In genomic region chr12:94616217-94616729, GRCh38 we compare ENCODE assay signal across 9 cellular contexts. TPM values are rescaled to one million over a fixed set of nuclear protein-coding genes. Genes with fewer than 3 reads are reported as not detected.
A peak's percentile ranks its signal among the peaks of the same experiment; 100 is the strongest.
DNase-seq lines count a peak whose midpoint lies in the region; ATAC-seq and TF ChIP-seq lines count a peak whose summit lies in the region.
"Had no signal": no experiment of that assay in that cellular context is flagged by ENCODE, and none has a peak within 500 bp of the region (broad histone marks: within the 10 kb centered on the region; RNA-seq: fewer than 3 reads in every experiment).

No MANE protein-coding gene starts in this region.

- 68 to 69% methylated on average over 5 to 11 of the region's 11 CpGs for WGBS in esophagus squamous epithelium, 2 donors

- TF ChIP-seq POLR2A in esophagus squamous epithelium (IDR thresholded peaks at IDR 0.05) (no peak), vagina (IDR thresholded peaks at IDR 0.05) (no peak)

- peaks cover 9% of the 10 kb centered on the region for H3K4me1 Mint-ChIP-seq in activated CD4-positive, alpha-beta T cell treated with anti-CD3 and anti-CD28 coated beads for 36 hours

- no peak overlapping the region for H3K27ac Mint-ChIP-seq in activated CD4-positive, alpha-beta T cell treated with anti-CD3 and anti-CD28 coated beads for 36 hours

- H3K27me3 ChIP-seq in esophagus squamous epithelium (no peaks in the 10 kb centered on the region), vagina (no peaks in the 10 kb centered on the region)

- POLR2A ChIA-PET in activated CD4-positive, alpha-beta T cell treated with anti-CD3 and anti-CD28 coated beads for 36 hours (lab: Charles Lee) = no interaction called here

- TF ChIP-seq CTCF in esophagus squamous epithelium (IDR thresholded peaks at IDR 0.05) (no peak), vagina (IDR thresholded peaks at IDR 0.05) (no peak)

- peak overlapping the region in 3 of 4 donors; percentile 3 to 38 (median 18) for H3K4me3 ChIP-seq in esophagus squamous epithelium
- H3K4me3 ChIP-seq in vagina = no peak overlapping the region

- intact Hi-C loops in activated CD4-positive, alpha-beta T cell treated with anti-CD3 and anti-CD28 coated beads for 36 hours (cut with DNase I, micrococcal nuclease) = no loop called here
- intact Hi-C loops in esophagus squamous epithelium (cut with DNase I) = no loop called here
- intact Hi-C loops in vagina (cut with DNase I) = no loop called here

- ATAC-seq in activated CD4-positive, alpha-beta T cell treated with anti-CD3 and anti-CD28 coated beads for 36 hours = no peak
- ATAC-seq in GM21825 (IDR thresholded peaks at IDR 0.05; ENCODE audit: unreplicated experiment) = no peak

- H3K9me3 ChIP-seq in esophagus squamous epithelium = no peaks in the 10 kb centered on the region
- no peaks in the 10 kb centered on the region for H3K9me3 ChIP-seq in vagina

- no peaks in the 10 kb centered on the region for H3K9me3 Mint-ChIP-seq in activated CD4-positive, alpha-beta T cell treated with anti-CD3 and anti-CD28 coated beads for 36 hours (ENCODE audit: low read depth)

- peak; percentile 10 for DNase-seq in activated CD4-positive, alpha-beta T cell treated with anti-CD3 and anti-CD28 coated beads for 36 hours
- no peak for DNase-seq in activated CD4-positive, alpha-beta T cell treated with anti-CD3 and anti-CD28 coated beads for 48 hours
- DNase-seq in esophagus squamous epithelium (lab: John Stamatoyannopoulos, UW) = no peak
- DNase-seq in mucosa of gallbladder (ENCODE audit: low spot score) = peak; percentile 22
- no peak for DNase-seq in vagina (ENCODE audit: extremely low spot score in 2 of 2)
- no peak for DNase-seq in NCI-H510A (lab: John Stamatoyannopoulos, UW)
- no peak for DNase-seq in NCI-H2081 treated with DMSO at 0.1 percent for 48 hours (lab: John Stamatoyannopoulos, UW)

- H3K36me3 ChIP-seq in esophagus squamous epithelium = no peaks in the 10 kb centered on the region
- H3K36me3 ChIP-seq in vagina = no peaks in the 10 kb centered on the region

- CTCF ChIA-PET in activated CD4-positive, alpha-beta T cell treated with anti-CD3 and anti-CD28 coated beads for 36 hours (lab: Charles Lee) = no interaction called here

- peaks cover 1% of the 10 kb centered on the region for H3K27me3 Mint-ChIP-seq in activated CD4-positive, alpha-beta T cell treated with anti-CD3 and anti-CD28 coated beads for 36 hours

- peak overlapping the region; percentile 40 to 74 (median 64) for H3K27ac ChIP-seq in esophagus squamous epithelium
- H3K27ac ChIP-seq in vagina = peak overlapping the region; percentile 60

- no peaks in the 10 kb centered on the region for H3K36me3 Mint-ChIP-seq in activated CD4-positive, alpha-beta T cell treated with anti-CD3 and anti-CD28 coated beads for 36 hours (ENCODE audit: low read depth)

- H3K4me1 ChIP-seq in esophagus squamous epithelium (peaks cover 16 to 67% (median 31%) of the 10 kb centered on the region in 3 donors), vagina (peaks cover 41% of the 10 kb centered on the region)

- H3K4me3 Mint-ChIP-seq in activated CD4-positive, alpha-beta T cell treated with anti-CD3 and anti-CD28 coated beads for 36 hours = no peak overlapping the region

RNA-seq across cellular contexts. Expression of gene TMCC3, which starts 34.1 kb away (rescaled TPM):
- total RNA-seq in activated CD4-positive, alpha-beta T cell treated with anti-CD3 and anti-CD28 coated beads for 36 hours = under 1 TPM; 0.05 to 0.16 TPM
- 10 to 100 TPM in 2 of 4 donors, 1 to 10 TPM in 2; 6.8 to 14.2 (median 10.5) TPM for total RNA-seq in esophagus squamous epithelium
- total RNA-seq in mucosa of gallbladder = 6.1 TPM
- 11.5 TPM for total RNA-seq in vagina
- total RNA-seq: NCI-H460 had no signal

Comparison
In these comparisons a context has a peak if more than half of its experiments do, and no peak if none do; other contexts are left out.
1. DNase-seq: peak in activated CD4-positive, alpha-beta T cell treated with anti-CD3 and anti-CD28 coated beads for 36 hours (single experiment) and mucosa of gallbladder (single experiment); none in activated CD4-positive, alpha-beta T cell treated with anti-CD3 and anti-CD28 coated beads for 48 hours (single experiment), esophagus squamous epithelium (single experiment), vagina (0 of 2), NCI-H510A (single experiment) and NCI-H2081 treated with DMSO at 0.1 percent for 48 hours (single experiment).
2. H3K4me3 ChIP-seq: peak in esophagus squamous epithelium (3 of 4); none in vagina (0 of 2).